ENCODE assay signal across 1 cellular context in genomic region chr20:833450-834150, GRCh38.
TF ChIP-seq lines count a peak whose summit lies in the region.

Gene FAM110A (plus strand): TSS chr20:833715. CDS start chr20:844805, 11,090 bp downstream.

TF ChIP-seq in GM12878, 131 proteins besides CTCF, POLR2A, EP300 and RAD21 (continued from another document):
- TF ChIP-seq PAX5 (IDR thresholded peaks at IDR 0.05; ENCODE audit: borderline replicate concordance, low read depth, low read length) (0 out of 2 replicates have a peak, but pooled peaks have one; percentile 62), JUNB (IDR thresholded peaks at IDR 0.05) (no peak), ELK1 (IDR thresholded peaks at IDR 0.05; ENCODE audit: low read depth, low read length) (no peak; the same call in 1 of the 2 replicates), SMAD5 (IDR thresholded peaks at IDR 0.05; ENCODE audit: low read depth) (no peak), SIX5 (IDR thresholded peaks at IDR 0.05; ENCODE audit: low read depth, low read length, severe bottlenecking) (peak; percentile 9), ESRRA (IDR thresholded peaks at IDR 0.05; ENCODE audit: low read length) (no peak), CREB1 (IDR thresholded peaks at IDR 0.05; ENCODE audit: low read depth) (peak; percentile 65; the same call in 1 of the 2 replicates), CBX3 (IDR thresholded peaks at IDR 0.05; ENCODE audit: borderline replicate concordance, low read depth) (no peak), CHD2 (IDR thresholded peaks at IDR 0.05; ENCODE audit: borderline replicate concordance, low read depth, low read length) (peak; percentile 87), IKZF2 (IDR thresholded peaks at IDR 0.05) (no peak; a peak in 1 of 4 replicates), FOXK2 (IDR thresholded peaks at IDR 0.05) (peak; percentile 96), ASH2L (IDR thresholded peaks at IDR 0.05; ENCODE audit: borderline replicate concordance, low read depth) (no peak), RELA (IDR thresholded peaks at IDR 0.05; ENCODE audit: borderline replicate concordance, partially characterized antibody) (peak; percentile 95), ZNF24 (IDR thresholded peaks at IDR 0.05) (no peak), TCF3 (IDR thresholded peaks at IDR 0.05; ENCODE audit: borderline replicate concordance, insufficient read depth, low read depth, low read length) (0 out of 2 replicates have a peak, but pooled peaks have one; percentile 35), ETV6 (conservative IDR thresholded peaks at IDR 0.05 in 1 of 2, IDR thresholded peaks at IDR 0.05 in 1 of 2; ENCODE audit: borderline replicate concordance in 1 of 2, low read depth in 1 of 2) (no peak), BRCA1 (IDR thresholded peaks at IDR 0.05; ENCODE audit: low read depth, low read length) (no peak), YY1 (IDR thresholded peaks at IDR 0.05; ENCODE audit: low read depth, low read length) (no peak), MYC (IDR thresholded peaks at IDR 0.05; ENCODE audit: insufficient read depth, insufficient read length, insufficient replicate concordance, low read length, severe bottlenecking) (no peak), FOS (IDR thresholded peaks at IDR 0.05; ENCODE audit: borderline replicate concordance, extremely low read depth, insufficient read length) (no peak), PML (IDR thresholded peaks at IDR 0.05; ENCODE audit: low read length) (0 out of 2 replicates have a peak, but pooled peaks have one; percentile 37), GABPA (IDR thresholded peaks at IDR 0.05; ENCODE audit: low read depth) (no peak), LARP7 (IDR thresholded peaks at IDR 0.05) (no peak; the same call in 1 of the 2 replicates), RFX5 (IDR thresholded peaks at IDR 0.05; ENCODE audit: low read depth, low read length) (no peak), SMARCA5 (IDR thresholded peaks at IDR 0.05) (peak; percentile 72), ZNF274 (IDR thresholded peaks at IDR 0.05; ENCODE audit: insufficient read depth, insufficient read length) (no peak), SPI1 (IDR thresholded peaks at IDR 0.05; ENCODE audit: borderline replicate concordance, insufficient read depth, low read depth, low read length) (peak; percentile 91), HSF1 (IDR thresholded peaks at IDR 0.05; ENCODE audit: low read depth, low read length) (no peak), KLF5 (IDR thresholded peaks at IDR 0.05; ENCODE audit: partially characterized antibody) (peak; percentile 98), MYB (IDR thresholded peaks at IDR 0.05; ENCODE audit: borderline replicate concordance, low read depth, low read length) (no peak), IRF4 (IDR thresholded peaks at IDR 0.05; ENCODE audit: low read depth, low read length) (peak; percentile 83), SRF (IDR thresholded peaks at IDR 0.05; ENCODE audit: low read depth in 2 of 2, low read length in 2 of 2) (no peak), ZNF384 (IDR thresholded peaks at IDR 0.05; ENCODE audit: borderline replicate concordance, low read depth, low read length) (no peak), EGR1 (IDR thresholded peaks at IDR 0.05; ENCODE audit: borderline replicate concordance in 1 of 2, low read depth in 2 of 2, low read length in 2 of 2) (no peak), MTA3 (IDR thresholded peaks at IDR 0.05; ENCODE audit: borderline replicate concordance, low read length) (no peak), ZNF592 (IDR thresholded peaks at IDR 0.05) (no peak), HDAC6 (IDR thresholded peaks at IDR 0.05; ENCODE audit: unreplicated experiment) (no peak), PKNOX1 (IDR thresholded peaks at IDR 0.05) (no peak), POU2F2 (IDR thresholded peaks at IDR 0.05; ENCODE audit: borderline replicate concordance, low read depth, low read length) (0 out of 3 replicates have a peak, but pooled peaks have one; percentile 17), NFIC (IDR thresholded peaks at IDR 0.05; ENCODE audit: low read depth, low read length) (peak; percentile 60; the same call in 1 of the 2 replicates)
- TF ChIP-seq, protein P1, sequence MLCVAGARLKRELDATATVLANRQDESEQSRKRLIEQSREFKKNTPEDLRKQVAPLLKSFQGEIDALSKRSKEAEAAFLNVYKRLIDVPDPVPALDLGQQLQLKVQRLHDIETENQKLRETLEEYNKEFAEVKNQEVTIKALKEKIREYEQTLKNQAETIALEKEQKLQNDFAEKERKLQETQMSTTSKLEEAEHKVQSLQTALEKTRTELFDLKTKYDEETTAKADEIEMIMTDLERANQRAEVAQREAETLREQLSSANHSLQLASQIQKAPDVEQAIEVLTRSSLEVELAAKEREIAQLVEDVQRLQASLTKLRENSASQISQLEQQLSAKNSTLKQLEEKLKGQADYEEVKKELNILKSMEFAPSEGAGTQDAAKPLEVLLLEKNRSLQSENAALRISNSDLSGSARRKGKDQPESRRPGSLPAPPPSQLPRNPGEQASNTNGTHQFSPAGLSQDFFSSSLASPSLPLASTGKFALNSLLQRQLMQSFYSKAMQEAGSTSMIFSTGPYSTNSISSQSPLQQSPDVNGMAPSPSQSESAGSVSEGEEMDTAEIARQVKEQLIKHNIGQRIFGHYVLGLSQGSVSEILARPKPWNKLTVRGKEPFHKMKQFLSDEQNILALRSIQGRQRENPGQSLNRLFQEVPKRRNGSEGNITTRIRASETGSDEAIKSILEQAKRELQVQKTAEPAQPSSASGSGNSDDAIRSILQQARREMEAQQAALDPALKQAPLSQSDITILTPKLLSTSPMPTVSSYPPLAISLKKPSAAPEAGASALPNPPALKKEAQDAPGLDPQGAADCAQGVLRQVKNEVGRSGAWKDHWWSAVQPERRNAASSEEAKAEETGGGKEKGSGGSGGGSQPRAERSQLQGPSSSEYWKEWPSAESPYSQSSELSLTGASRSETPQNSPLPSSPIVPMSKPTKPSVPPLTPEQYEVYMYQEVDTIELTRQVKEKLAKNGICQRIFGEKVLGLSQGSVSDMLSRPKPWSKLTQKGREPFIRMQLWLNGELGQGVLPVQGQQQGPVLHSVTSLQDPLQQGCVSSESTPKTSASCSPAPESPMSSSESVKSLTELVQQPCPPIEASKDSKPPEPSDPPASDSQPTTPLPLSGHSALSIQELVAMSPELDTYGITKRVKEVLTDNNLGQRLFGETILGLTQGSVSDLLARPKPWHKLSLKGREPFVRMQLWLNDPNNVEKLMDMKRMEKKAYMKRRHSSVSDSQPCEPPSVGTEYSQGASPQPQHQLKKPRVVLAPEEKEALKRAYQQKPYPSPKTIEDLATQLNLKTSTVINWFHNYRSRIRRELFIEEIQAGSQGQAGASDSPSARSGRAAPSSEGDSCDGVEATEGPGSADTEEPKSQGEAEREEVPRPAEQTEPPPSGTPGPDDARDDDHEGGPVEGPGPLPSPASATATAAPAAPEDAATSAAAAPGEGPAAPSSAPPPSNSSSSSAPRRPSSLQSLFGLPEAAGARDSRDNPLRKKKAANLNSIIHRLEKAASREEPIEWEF (IDR thresholded peaks at IDR 0.05; ENCODE audit: insufficient replicate concordance, low read depth, low read length), result no peak
- TF ChIP-seq, protein P2, sequence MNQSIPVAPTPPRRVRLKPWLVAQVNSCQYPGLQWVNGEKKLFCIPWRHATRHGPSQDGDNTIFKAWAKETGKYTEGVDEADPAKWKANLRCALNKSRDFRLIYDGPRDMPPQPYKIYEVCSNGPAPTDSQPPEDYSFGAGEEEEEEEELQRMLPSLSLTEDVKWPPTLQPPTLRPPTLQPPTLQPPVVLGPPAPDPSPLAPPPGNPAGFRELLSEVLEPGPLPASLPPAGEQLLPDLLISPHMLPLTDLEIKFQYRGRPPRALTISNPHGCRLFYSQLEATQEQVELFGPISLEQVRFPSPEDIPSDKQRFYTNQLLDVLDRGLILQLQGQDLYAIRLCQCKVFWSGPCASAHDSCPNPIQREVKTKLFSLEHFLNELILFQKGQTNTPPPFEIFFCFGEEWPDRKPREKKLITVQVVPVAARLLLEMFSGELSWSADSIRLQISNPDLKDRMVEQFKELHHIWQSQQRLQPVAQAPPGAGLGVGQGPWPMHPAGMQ (IDR thresholded peaks at IDR 0.05; ENCODE audit: borderline replicate concordance), result no peak
- TF ChIP-seq, protein P3, sequence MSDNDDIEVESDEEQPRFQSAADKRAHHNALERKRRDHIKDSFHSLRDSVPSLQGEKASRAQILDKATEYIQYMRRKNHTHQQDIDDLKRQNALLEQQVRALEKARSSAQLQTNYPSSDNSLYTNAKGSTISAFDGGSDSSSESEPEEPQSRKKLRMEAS (IDR thresholded peaks at IDR 0.05; ENCODE audit: low read depth, low read length), result 0 out of 2 replicates have a peak, but pooled peaks have one; percentile 49
- TF ChIP-seq, protein P4, sequence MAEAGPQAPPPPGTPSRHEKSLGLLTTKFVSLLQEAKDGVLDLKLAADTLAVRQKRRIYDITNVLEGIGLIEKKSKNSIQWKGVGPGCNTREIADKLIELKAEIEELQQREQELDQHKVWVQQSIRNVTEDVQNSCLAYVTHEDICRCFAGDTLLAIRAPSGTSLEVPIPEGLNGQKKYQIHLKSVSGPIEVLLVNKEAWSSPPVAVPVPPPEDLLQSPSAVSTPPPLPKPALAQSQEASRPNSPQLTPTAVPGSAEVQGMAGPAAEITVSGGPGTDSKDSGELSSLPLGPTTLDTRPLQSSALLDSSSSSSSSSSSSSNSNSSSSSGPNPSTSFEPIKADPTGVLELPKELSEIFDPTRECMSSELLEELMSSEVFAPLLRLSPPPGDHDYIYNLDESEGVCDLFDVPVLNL (IDR thresholded peaks at IDR 0.05; ENCODE audit: low read depth, low read length), result peak; percentile 99
- TF ChIP-seq, protein P5, sequence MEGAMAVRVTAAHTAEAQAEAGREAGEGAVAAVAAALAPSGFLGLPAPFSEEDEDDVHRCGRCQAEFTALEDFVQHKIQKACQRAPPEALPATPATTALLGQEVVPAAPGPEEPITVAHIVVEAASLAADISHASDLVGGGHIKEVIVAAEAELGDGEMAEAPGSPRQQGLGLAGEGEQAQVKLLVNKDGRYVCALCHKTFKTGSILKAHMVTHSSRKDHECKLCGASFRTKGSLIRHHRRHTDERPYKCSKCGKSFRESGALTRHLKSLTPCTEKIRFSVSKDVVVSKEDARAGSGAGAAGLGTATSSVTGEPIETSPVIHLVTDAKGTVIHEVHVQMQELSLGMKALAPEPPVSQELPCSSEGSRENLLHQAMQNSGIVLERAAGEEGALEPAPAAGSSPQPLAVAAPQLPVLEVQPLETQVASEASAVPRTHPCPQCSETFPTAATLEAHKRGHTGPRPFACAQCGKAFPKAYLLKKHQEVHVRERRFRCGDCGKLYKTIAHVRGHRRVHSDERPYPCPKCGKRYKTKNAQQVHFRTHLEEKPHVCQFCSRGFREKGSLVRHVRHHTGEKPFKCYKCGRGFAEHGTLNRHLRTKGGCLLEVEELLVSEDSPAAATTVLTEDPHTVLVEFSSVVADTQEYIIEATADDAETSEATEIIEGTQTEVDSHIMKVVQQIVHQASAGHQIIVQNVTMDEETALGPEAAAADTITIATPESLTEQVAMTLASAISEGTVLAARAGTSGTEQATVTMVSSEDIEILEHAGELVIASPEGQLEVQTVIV (IDR thresholded peaks at IDR 0.05; ENCODE audit: borderline replicate concordance, partially characterized antibody), result peak; percentile 80
TF ChIP-seq in GM12878: peak in this region for 50.
